ENCODE assay signal across 1 cellular context in genomic region chr2:232328516-232329460, GRCh38.
TF ChIP-seq lines count a peak whose summit lies in the region.

No MANE protein-coding gene starts in this region.

TF ChIP-seq in IMR-90, 13 proteins besides CTCF, POLR2A, EP300 and RAD21:
- no peak for TF ChIP-seq BHLHE40 (IDR thresholded peaks at IDR 0.05; ENCODE audit: low read depth, low read length)
- TF ChIP-seq RFX5 (IDR thresholded peaks at IDR 0.05; ENCODE audit: low read depth, low read length) = no peak
- no peak for TF ChIP-seq USF2 (IDR thresholded peaks at IDR 0.05; ENCODE audit: low read depth, low read length)
- TF ChIP-seq ELK1 (IDR thresholded peaks at IDR 0.05; ENCODE audit: borderline replicate concordance, low read depth, low read length) = no peak
- TF ChIP-seq FOS (IDR thresholded peaks at IDR 0.05; ENCODE audit: low read depth, low read length) = no peak
- TF ChIP-seq CHD1 (IDR thresholded peaks at IDR 0.05; ENCODE audit: low read depth, low read length) = no peak
- TF ChIP-seq MAZ (IDR thresholded peaks at IDR 0.05; ENCODE audit: borderline replicate concordance, low read depth, low read length) = no peak
- TF ChIP-seq NFE2L2 (IDR thresholded peaks at IDR 0.05; ENCODE audit: low read depth, low read length) = no peak
- no peak for TF ChIP-seq MXI1 (IDR thresholded peaks at IDR 0.05; ENCODE audit: borderline replicate concordance, low read depth, low read length)
- no peak for TF ChIP-seq SMC3 (IDR thresholded peaks at IDR 0.05; ENCODE audit: low read depth, low read length)
- no peak for TF ChIP-seq RCOR1 (IDR thresholded peaks at IDR 0.05; ENCODE audit: insufficient replicate concordance, low read length)
- no peak for TF ChIP-seq MAFK (IDR thresholded peaks at IDR 0.05; ENCODE audit: low read depth, low read length)
- TF ChIP-seq CEBPB (IDR thresholded peaks at IDR 0.05; ENCODE audit: low read depth, low read length) = no peak
TF ChIP-seq in IMR-90: peak in this region for 0.
